ENCODE assay signal across 4 cellular contexts in the genomic region with DNA sequence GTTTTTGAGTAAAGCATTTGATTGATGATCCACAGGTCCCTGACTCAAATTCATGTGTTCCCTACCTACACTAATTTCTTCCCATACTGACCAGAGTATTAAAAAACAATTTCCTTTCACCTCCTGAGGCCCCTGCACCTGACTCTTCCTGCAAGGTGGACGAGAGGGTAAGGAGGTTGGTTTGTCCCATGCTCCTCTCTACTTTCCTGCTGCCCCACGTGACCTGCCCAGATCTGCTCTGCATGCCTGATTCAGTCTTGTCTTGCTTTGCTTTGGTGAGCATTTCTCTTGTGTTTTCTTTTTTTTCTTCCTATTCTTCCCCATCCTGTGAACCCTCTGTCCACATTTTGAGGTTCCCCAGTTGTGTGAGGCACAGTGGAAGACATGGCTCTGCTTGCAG.
TF ChIP-seq lines count a peak whose summit lies in the region.
"Not testable (repeated sequence)": the region's sequence is repeated elsewhere in the genome, so short reads cannot be mapped to it uniquely, and the experiment has no call there.

No MANE protein-coding gene starts in this region.

TF ChIP-seq in Ishikawa, 13 proteins besides CTCF, POLR2A, EP300 and RAD21:
- TF ChIP-seq, protein P1, sequence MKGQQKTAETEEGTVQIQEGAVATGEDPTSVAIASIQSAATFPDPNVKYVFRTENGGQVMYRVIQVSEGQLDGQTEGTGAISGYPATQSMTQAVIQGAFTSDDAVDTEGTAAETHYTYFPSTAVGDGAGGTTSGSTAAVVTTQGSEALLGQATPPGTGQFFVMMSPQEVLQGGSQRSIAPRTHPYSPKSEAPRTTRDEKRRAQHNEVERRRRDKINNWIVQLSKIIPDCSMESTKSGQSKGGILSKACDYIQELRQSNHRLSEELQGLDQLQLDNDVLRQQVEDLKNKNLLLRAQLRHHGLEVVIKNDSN (IDR thresholded peaks at IDR 0.05) = peak; percentile 52

TF ChIP-seq in GM12878, 131 proteins besides CTCF, POLR2A, EP300 and RAD21:
- 0 out of 2 replicates have a peak, but pooled peaks have one; percentile 14 for TF ChIP-seq RAD51 (IDR thresholded peaks at IDR 0.05)

TF ChIP-seq in K562, 482 proteins besides CTCF, POLR2A, EP300 and RAD21:
- TF ChIP-seq RAD51 (IDR thresholded peaks at IDR 0.05; ENCODE audit: borderline replicate concordance, low read depth) = peak; percentile 72
- TF ChIP-seq, protein P1 (CRISPR knock-in tag; IDR thresholded peaks at IDR 0.05) = peak; percentile 72
- TF ChIP-seq, protein P2, sequence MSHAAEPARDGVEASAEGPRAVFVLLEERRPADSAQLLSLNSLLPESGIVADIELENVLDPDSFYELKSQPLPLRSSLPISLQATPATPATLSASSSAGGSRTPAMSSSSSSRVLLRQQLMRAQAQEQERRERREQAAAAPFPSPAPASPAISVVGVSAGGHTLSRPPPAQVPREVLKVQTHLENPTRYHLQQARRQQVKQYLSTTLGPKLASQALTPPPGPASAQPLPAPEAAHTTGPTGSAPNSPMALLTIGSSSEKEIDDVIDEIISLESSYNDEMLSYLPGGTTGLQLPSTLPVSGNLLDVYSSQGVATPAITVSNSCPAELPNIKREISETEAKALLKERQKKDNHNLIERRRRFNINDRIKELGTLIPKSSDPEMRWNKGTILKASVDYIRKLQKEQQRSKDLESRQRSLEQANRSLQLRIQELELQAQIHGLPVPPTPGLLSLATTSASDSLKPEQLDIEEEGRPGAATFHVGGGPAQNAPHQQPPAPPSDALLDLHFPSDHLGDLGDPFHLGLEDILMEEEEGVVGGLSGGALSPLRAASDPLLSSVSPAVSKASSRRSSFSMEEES (CRISPR knock-in tag; IDR thresholded peaks at IDR 0.05) = peak; percentile 25
- TF ChIP-seq, protein P3, sequence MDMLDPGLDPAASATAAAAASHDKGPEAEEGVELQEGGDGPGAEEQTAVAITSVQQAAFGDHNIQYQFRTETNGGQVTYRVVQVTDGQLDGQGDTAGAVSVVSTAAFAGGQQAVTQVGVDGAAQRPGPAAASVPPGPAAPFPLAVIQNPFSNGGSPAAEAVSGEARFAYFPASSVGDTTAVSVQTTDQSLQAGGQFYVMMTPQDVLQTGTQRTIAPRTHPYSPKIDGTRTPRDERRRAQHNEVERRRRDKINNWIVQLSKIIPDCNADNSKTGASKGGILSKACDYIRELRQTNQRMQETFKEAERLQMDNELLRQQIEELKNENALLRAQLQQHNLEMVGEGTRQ (CRISPR knock-in tag; IDR thresholded peaks at IDR 0.05) = peak; percentile 74

TF ChIP-seq in HepG2, 621 proteins besides CTCF, POLR2A, EP300 and RAD21:
- TF ChIP-seq, protein P3 (IDR thresholded peaks at IDR 0.05; ENCODE audit: low read depth, low read length) = 0 out of 2 replicates have a peak, but pooled peaks have one; percentile 9
- TF ChIP-seq, protein P3 (CRISPR knock-in tag; IDR thresholded peaks at IDR 0.05; ENCODE audit: borderline replicate concordance) = not testable (repeated sequence)
